ENCODE assay signal across 10 cellular contexts in genomic region chr16:4373356-4373908, GRCh38. TPM values are rescaled to one million over a fixed set of nuclear protein-coding genes. Genes with fewer than 3 reads are reported as not detected.
DNase-seq lines count a peak whose midpoint lies in the region; ATAC-seq and TF ChIP-seq lines count a peak whose summit lies in the region.
"Had no signal": no experiment of that assay in that cellular context is flagged by ENCODE, and none has a peak within 500 bp of the region (broad histone marks: within the 10 kb centered on the region; RNA-seq: fewer than 3 reads in every experiment).

No MANE protein-coding gene starts in this region.

- no peaks in the 10 kb centered on the region for H3K36me3 Mint-ChIP-seq in osteocyte (ENCODE audit: unreplicated experiment)
- H3K36me3 Mint-ChIP-seq: activated naive CD4-positive, alpha-beta T cell treated with anti-CD3 and anti-CD28 coated beads, Interleukin-2, amount 50 U/mL, for 24 hours had no signal

- peak overlapping the region; percentile 82 for H3K27ac Mint-ChIP-seq in osteocyte (ENCODE audit: unreplicated experiment)
- H3K27ac Mint-ChIP-seq: activated naive CD4-positive, alpha-beta T cell treated with anti-CD3 and anti-CD28 coated beads, Interleukin-2, amount 50 U/mL, for 24 hours had no signal

- peaks cover 70% of the 10 kb centered on the region for H3K4me1 Mint-ChIP-seq in osteocyte (ENCODE audit: unreplicated experiment)

- no peaks in the 10 kb centered on the region for H3K27me3 Mint-ChIP-seq in osteocyte (ENCODE audit: unreplicated experiment)
- H3K27me3 Mint-ChIP-seq: activated naive CD4-positive, alpha-beta T cell treated with anti-CD3 and anti-CD28 coated beads, Interleukin-2, amount 50 U/mL, for 24 hours had no signal

- H3K4me3 Mint-ChIP-seq in osteocyte (ENCODE audit: unreplicated experiment): peak overlapping the region; percentile 89
- H3K4me3 Mint-ChIP-seq: neural crest cell had no signal

- peak overlapping the region; percentile 85 for H3K27ac ChIP-seq in C4-2B

- peak overlapping the region; percentile 60 for H3K4me3 ChIP-seq in epithelial cell of esophagus (ENCODE audit: low read length)

- H3K9me3 Mint-ChIP-seq in osteocyte (ENCODE audit: unreplicated experiment): no peaks in the 10 kb centered on the region
- H3K9me3 Mint-ChIP-seq: activated naive CD4-positive, alpha-beta T cell treated with anti-CD3 and anti-CD28 coated beads, Interleukin-2, amount 50 U/mL, for 24 hours; neural crest cell had no signal

- TF ChIP-seq CTCF in C4-2B (conservative IDR thresholded peaks at IDR 0.05) (no peak), epithelial cell of esophagus (IDR thresholded peaks at IDR 0.05; ENCODE audit: insufficient read depth, low read depth, low read length, missing control alignments) (no peak), osteocyte (IDR thresholded peaks at IDR 0.05) (no peak)

- peak; percentile 41 for DNase-seq in NCI-H2196 (lab: John Stamatoyannopoulos, UW; ENCODE audit: unreplicated experiment)
- DNase-seq in epithelial cell of esophagus (ENCODE audit: low read depth): peak; percentile 45
- no peak for DNase-seq in osteocyte (ENCODE audit: extremely low spot score, unreplicated experiment)
- no peak for DNase-seq in mesenteric fat pad (ENCODE audit: low spot score)
- DNase-seq in dermis blood vessel endothelial cell: no peak
- DNase-seq in T-helper 1 cell: no peak

- ATAC-seq in HG02763 (IDR thresholded peaks at IDR 0.05; ENCODE audit: unreplicated experiment): no peak

RNA-seq across cellular contexts. Expression of gene VASN, which starts 1.8 kb away (rescaled TPM):
- total RNA-seq in osteocyte (62.7 and 63.1 TPM in 2 replicates), mesenteric fat pad (26.6 TPM), dermis blood vessel endothelial cell (1.9 and 2.2 TPM in 2 replicates)

RNA-seq across cellular contexts. Expression of gene PAM16, which starts 22.3 kb away (rescaled TPM):
- total RNA-seq in osteocyte: 21.0 and 23.7 TPM in 2 replicates
- 38.2 TPM for total RNA-seq in mesenteric fat pad
- total RNA-seq in dermis blood vessel endothelial cell: 11.6 and 15.5 TPM in 2 replicates

RNA-seq across cellular contexts. Expression of gene CORO7, which starts 43.0 kb away (rescaled TPM):
- total RNA-seq in osteocyte (35.5 and 40.1 TPM in 2 replicates), mesenteric fat pad (45.0 TPM), dermis blood vessel endothelial cell (44.9 and 58.0 TPM in 2 replicates)

RNA-seq across cellular contexts. Expression of gene DNAJA3, which starts 52.2 kb away (rescaled TPM):
- 31.1 and 33.7 TPM in 2 replicates for total RNA-seq in osteocyte
- total RNA-seq in mesenteric fat pad: 36.0 TPM
- total RNA-seq in dermis blood vessel endothelial cell: 41.0 and 58.9 TPM in 2 replicates

RNA-seq across cellular contexts. Expression of gene GLIS2, which starts 57.6 kb away (rescaled TPM):
- total RNA-seq in osteocyte (58.6 and 59.9 TPM in 2 replicates), mesenteric fat pad (14.2 TPM), dermis blood vessel endothelial cell (0.79 and 1.2 TPM in 2 replicates)

Comparison
In these comparisons a context has a peak if more than half of its experiments do, and no peak if none do; other contexts are left out.
1. DNase-seq: peak in NCI-H2196 (single experiment) and epithelial cell of esophagus (single experiment); none in osteocyte (single experiment), mesenteric fat pad (single experiment), dermis blood vessel endothelial cell (single experiment) and T-helper 1 cell (0 of 5).